In genomic region chr2:197141669-197142068, GRCh38 we compare ENCODE assay signal across 16 cellular contexts.
DNase-seq lines count a peak whose midpoint lies in the region; ATAC-seq, FAIRE-seq and TF ChIP-seq lines count a peak whose summit lies in the region.
"Had no signal": no experiment of that assay in that cellular context is flagged by ENCODE, and none has a peak within 500 bp of the region (broad histone marks: within the 10 kb centered on the region; RNA-seq: fewer than 3 reads in every experiment).

No MANE protein-coding gene starts in this region.

- peaks cover 14 to 38% of the 10 kb centered on the region in 2 donors for H3K36me3 Mint-ChIP-seq in stimulated activated naive B cell treated with anti-CD40 and anti-IgM and Interleukin-4, amounts not matched to agents 10 μg/mL and 1 μg/mL and 100 μg/mL, for 72 hours

- no peak for FAIRE-seq in HepG2 (lab: Jason Lieb, UNC)

- peak overlapping the region; percentile 36 to 48 for H3K4me3 Mint-ChIP-seq in stimulated activated naive B cell treated with anti-CD40 and anti-IgM and Interleukin-4, amounts not matched to agents 10 μg/mL and 1 μg/mL and 100 μg/mL, for 72 hours

- no peak for TF ChIP-seq EP300 in HepG2 (IDR thresholded peaks at IDR 0.05; ENCODE audit: low read depth in 2 of 2, low read length in 2 of 2)
- no peak for TF ChIP-seq EP300 in HepG2 (CRISPR knock-in tag; IDR thresholded peaks at IDR 0.05; ENCODE audit: borderline replicate concordance)
- no peak for TF ChIP-seq EP300 in esophagus muscularis mucosa (IDR thresholded peaks at IDR 0.05)

- no peak overlapping the region for H3K9ac ChIP-seq in HepG2 (ENCODE audit: insufficient read depth, low read depth, low read length)
- H3K9ac ChIP-seq: GM23248 had no signal

- peak overlapping the region; percentile 88 for H3K27ac Mint-ChIP-seq in stimulated activated naive B cell treated with anti-CD40 and anti-IgM and Interleukin-4, amounts not matched to agents 10 μg/mL and 1 μg/mL and 100 μg/mL, for 72 hours

- no peaks in the 10 kb centered on the region for H4K20me1 ChIP-seq in HepG2 (ENCODE audit: insufficient read depth, low read length)

- no peak for TF ChIP-seq CTCF in right lobe of liver (IDR thresholded peaks at IDR 0.05)
- no peak for TF ChIP-seq CTCF in HepG2 (CRISPR knock-in tag; IDR thresholded peaks at IDR 0.05)
- no peak for TF ChIP-seq CTCF in adrenal gland (IDR thresholded peaks at IDR 0.05)
- TF ChIP-seq CTCF in esophagus muscularis mucosa (IDR thresholded peaks at IDR 0.05) = no peak

- CTCF ChIA-PET in HepG2 (lab: Yijun Ruan, JAX; ENCODE audit: low intra/inter-chr PET ratio, low total read pairs) = no interaction called here

- H3K4me3 ChIP-seq in right lobe of liver (no peak overlapping the region), HepG2 (replicated peaks in 1 of 3; ENCODE audit: insufficient read depth in 1 of 3, low read depth in 2 of 3, low read length in 3 of 3) (no peak overlapping the region), adrenal gland (no peak overlapping the region), esophagus muscularis mucosa (no peak overlapping the region)
- H3K4me3 ChIP-seq: esophagus squamous epithelium, GM23248, left lung, Peyer's patch had no signal

- in situ Hi-C loops in HepG2 (cut with HindIII; ENCODE audit: extremely low pct_ligation_motif_present, low pct_unique_long_range_greater_than_20kb) = no loop called here

- peaks cover 3 to 4% of the 10 kb centered on the region in 2 donors for H3K9me3 Mint-ChIP-seq in stimulated activated naive B cell treated with anti-CD40 and anti-IgM and Interleukin-4, amounts not matched to agents 10 μg/mL and 1 μg/mL and 100 μg/mL, for 72 hours

- no peak for TF ChIP-seq RAD21 in HepG2 (CRISPR knock-in tag; IDR thresholded peaks at IDR 0.05)

- BruUV-seq in HepG2 (replicated peaks; lab: Mats Ljungman, UMichigan) = no TSS peak

- H2AFZ ChIP-seq in HepG2 (ENCODE audit: low read length) = no peak overlapping the region
- H2AFZ ChIP-seq: GM23248 had no signal

- H3K9me3 ChIP-seq in right lobe of liver (no peaks in the 10 kb centered on the region), HepG2 (ENCODE audit: low read length) (no peaks in the 10 kb centered on the region), adrenal gland (replicated peaks in 1 of 3) (no peaks in the 10 kb centered on the region), esophagus muscularis mucosa (no peaks in the 10 kb centered on the region)
- H3K9me3 ChIP-seq: BE2C, esophagus squamous epithelium, left lung, Peyer's patch had no signal

- H3K4me2 ChIP-seq in HepG2 (ENCODE audit: low read depth, low read length) = no peak overlapping the region

- peaks cover 38 to 74% of the 10 kb centered on the region in 2 donors for H3K4me1 Mint-ChIP-seq in stimulated activated naive B cell treated with anti-CD40 and anti-IgM and Interleukin-4, amounts not matched to agents 10 μg/mL and 1 μg/mL and 100 μg/mL, for 72 hours

- intact Hi-C loops in right lobe of liver (cut with DNase I) (no loop called here), HepG2 (cut with micrococcal nuclease; ENCODE audit: unreplicated experiment) (no loop called here), adrenal gland (cut with DNase I) (no loop called here), esophagus muscularis mucosa (cut with DNase I) (no loop called here)

- TF ChIP-seq POLR2A in right lobe of liver (IDR thresholded peaks at IDR 0.05) (no peak), HepG2 (IDR thresholded peaks at IDR 0.05; ENCODE audit: insufficient read depth in 1 of 2, low read depth in 2 of 2, low read length in 2 of 2) (no peak), adrenal gland (IDR thresholded peaks at IDR 0.05) (no peak), esophagus muscularis mucosa (IDR thresholded peaks at IDR 0.05; ENCODE audit: low read depth) (no peak)

- WGBS in right lobe of liver (ENCODE audit: insufficient coverage, low coverage, low lambda C conversion rate, missing lambda C conversion rate) = 64% methylated on average over 1 of the region's 1 CpG
- 26% methylated on average over 1 of the region's 1 CpG for WGBS in HepG2 (ENCODE audit: low lambda C conversion rate)
- 9 to 28% (median 12%) methylated on average over 1 of the region's 1 CpG for WGBS in adrenal gland, 4 donors
- WGBS in esophagus muscularis mucosa = 26% methylated on average over 1 of the region's 1 CpG

- H3K27me3 ChIP-seq in right lobe of liver = no peaks in the 10 kb centered on the region
- H3K27me3 ChIP-seq in HepG2 (ENCODE audit: control insufficient read depth in 1 of 2, insufficient read depth in 2 of 2, low read length in 2 of 2) = no peaks in the 10 kb centered on the region
- H3K27me3 ChIP-seq in adrenal gland = no peaks in the 10 kb centered on the region
- no peaks in the 10 kb centered on the region for H3K27me3 ChIP-seq in esophagus muscularis mucosa
- H3K27me3 ChIP-seq: BE2C, esophagus squamous epithelium, left lung, Peyer's patch had no signal

- ATAC-seq in right lobe of liver (peak in 3 of 4 donors; percentile 38 to 53 (median 44)), HepG2 (no peak), GM21447 (IDR thresholded peaks at IDR 0.05; ENCODE audit: unreplicated experiment) (no peak)
- peak in 1 of 2 donors; percentile 4 for ATAC-seq in stimulated activated naive B cell treated with anti-CD40 and anti-IgM and Interleukin-4, amounts not matched to agents 10 μg/mL and 1 μg/mL and 100 μg/mL, for 72 hours (replicated peaks)
- ATAC-seq: left lung had no signal

- POLR2A ChIA-PET in HepG2 (lab: Yijun Ruan, JAX) = no interaction called here

- H3K36me3 ChIP-seq in right lobe of liver = no peaks in the 10 kb centered on the region
- H3K36me3 ChIP-seq in HepG2 (replicated peaks in 1 of 2; ENCODE audit: control insufficient read depth in 1 of 2, insufficient read depth in 2 of 2, low read length in 2 of 2) = no peaks in the 10 kb centered on the region
- H3K36me3 ChIP-seq in adrenal gland (replicated peaks in 1 of 2) = no peaks in the 10 kb centered on the region
- no peaks in the 10 kb centered on the region for H3K36me3 ChIP-seq in esophagus muscularis mucosa
- H3K36me3 ChIP-seq: BE2C, esophagus squamous epithelium, left lung, Peyer's patch had no signal

- H3K27ac ChIP-seq in right lobe of liver (peak overlapping the region in 1 of 3 donors; percentile 7), HepG2 (ENCODE audit: extremely low read length, insufficient read depth, low read length) (no peak overlapping the region), adrenal gland (peak overlapping the region in 3 of 5 donors; percentile 11 to 47 (median 36)), esophagus muscularis mucosa (replicated peaks in 1 of 4) (no peak overlapping the region)
- H3K27ac ChIP-seq: esophagus squamous epithelium, GM23248 had no signal

- H3K4me1 ChIP-seq in right lobe of liver (peaks cover 0 to 10% (median 0%) of the 10 kb centered on the region in 4 donors), HepG2 (ENCODE audit: insufficient read depth, low read length) (no peaks in the 10 kb centered on the region), adrenal gland (replicated peaks in 1 of 2) (peaks cover 31 to 48% of the 10 kb centered on the region in 2 donors), esophagus muscularis mucosa (peaks cover 0 to 48% (median 46%) of the 10 kb centered on the region in 4 donors)

- H3K27me3 Mint-ChIP-seq in stimulated activated naive B cell treated with anti-CD40 and anti-IgM and Interleukin-4, amounts not matched to agents 10 μg/mL and 1 μg/mL and 100 μg/mL, for 72 hours = no peaks in the 10 kb centered on the region

- DNase-seq in right lobe of liver (no peak), HepG2 (ENCODE audit: low spot score) (no peak), NCI-H345 treated with DMSO at 0.1 percent for 48 hours (lab: John Stamatoyannopoulos, UW; ENCODE audit: unreplicated experiment) (peak; percentile 6), adrenal gland (no peak), HuH-7 (ENCODE audit: low spot score) (no peak), esophagus muscularis mucosa (ENCODE audit: extremely low spot score) (no peak)
- DNase-seq in stimulated activated naive B cell treated with anti-CD40 and anti-IgM and Interleukin-4, amounts not matched to agents 10 μg/mL and 1 μg/mL and 100 μg/mL, for 72 hours = no peak
- DNase-seq: activated CD4-positive, alpha-beta T cell treated with anti-CD3 and anti-CD28 coated beads, Interleukin-2, amount 50 U/mL, for 48 hours; BE2C; esophagus squamous epithelium; GM23248; KBM-7; left lung; NCI-H2171; Peyer's patch had no signal

- no peaks in the 10 kb centered on the region for H3K79me2 ChIP-seq in HepG2 (ENCODE audit: insufficient read depth, low read length)

TF ChIP-seq in HepG2, 621 proteins besides CTCF, POLR2A, EP300 and RAD21 (continues in another document):
- TF ChIP-seq IKZF5 (CRISPR knock-in tag; IDR thresholded peaks at IDR 0.05) (no peak), ZNF329 (CRISPR knock-in tag; IDR thresholded peaks at IDR 0.05; ENCODE audit: low read depth) (no peak), SIX1 (CRISPR knock-in tag; IDR thresholded peaks at IDR 0.05; ENCODE audit: borderline replicate concordance) (no peak), XRCC5 (optimal IDR thresholded peaks at IDR 0.05; ENCODE audit: low read length) (no peak)

Comparison
In these comparisons a context has a peak if more than half of its experiments do, and no peak if none do; other contexts are left out.
1. ATAC-seq: peak in right lobe of liver (3 of 4); none in HepG2 (single experiment) and GM21447 (single experiment).
2. H3K27ac ChIP-seq: peak in adrenal gland (3 of 5); none in HepG2 (single experiment) and esophagus muscularis mucosa (0 of 4).